ENCODE assay signal across 1 cellular context in the genomic region with DNA sequence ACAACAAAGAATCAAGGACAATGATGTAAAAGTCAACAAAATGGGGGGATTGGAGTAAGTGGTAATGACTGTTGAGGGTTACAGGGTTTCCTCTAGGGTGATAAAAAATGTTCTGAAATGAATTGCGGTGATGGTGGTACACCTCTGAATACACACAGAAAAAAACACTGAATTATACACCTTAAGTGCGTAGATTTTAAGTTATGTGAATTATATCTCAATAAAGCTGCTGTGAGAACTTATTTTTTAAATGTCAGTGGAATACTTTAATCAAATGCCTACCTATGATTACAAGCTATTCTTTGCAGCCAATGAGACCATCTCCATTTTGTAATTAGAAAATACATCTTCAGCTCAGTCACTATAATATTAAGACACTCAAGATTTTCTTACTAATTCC.
TF ChIP-seq lines count a peak whose summit lies in the region.

No MANE protein-coding gene starts in this region.

TF ChIP-seq in GM23338, 12 proteins besides CTCF, POLR2A, EP300 and RAD21 (continued from another document):
- no peak for TF ChIP-seq ZNF462 (CRISPR knock-in tag; IDR thresholded peaks at IDR 0.05)
- no peak for TF ChIP-seq NANOG (IDR thresholded peaks at IDR 0.05; ENCODE audit: borderline replicate concordance)
- TF ChIP-seq, protein P1, sequence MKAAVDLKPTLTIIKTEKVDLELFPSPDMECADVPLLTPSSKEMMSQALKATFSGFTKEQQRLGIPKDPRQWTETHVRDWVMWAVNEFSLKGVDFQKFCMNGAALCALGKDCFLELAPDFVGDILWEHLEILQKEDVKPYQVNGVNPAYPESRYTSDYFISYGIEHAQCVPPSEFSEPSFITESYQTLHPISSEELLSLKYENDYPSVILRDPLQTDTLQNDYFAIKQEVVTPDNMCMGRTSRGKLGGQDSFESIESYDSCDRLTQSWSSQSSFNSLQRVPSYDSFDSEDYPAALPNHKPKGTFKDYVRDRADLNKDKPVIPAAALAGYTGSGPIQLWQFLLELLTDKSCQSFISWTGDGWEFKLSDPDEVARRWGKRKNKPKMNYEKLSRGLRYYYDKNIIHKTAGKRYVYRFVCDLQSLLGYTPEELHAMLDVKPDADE (IDR thresholded peaks at IDR 0.05): no peak
- TF ChIP-seq EZH2phosphoT487 (IDR thresholded peaks at IDR 0.05; ENCODE audit: unreplicated experiment): no peak
- no peak for TF ChIP-seq ZNF331 (CRISPR knock-in tag; IDR thresholded peaks at IDR 0.05; ENCODE audit: low read depth)
- no peak for TF ChIP-seq STAT1 (IDR thresholded peaks at IDR 0.05; ENCODE audit: unreplicated experiment)
- TF ChIP-seq JUNB (IDR thresholded peaks at IDR 0.05; ENCODE audit: unreplicated experiment): no peak
- no peak for TF ChIP-seq REST (IDR thresholded peaks at IDR 0.05; ENCODE audit: unreplicated experiment)
- no peak for TF ChIP-seq EZH2 (IDR thresholded peaks at IDR 0.05; ENCODE audit: low read depth, unreplicated experiment)
- TF ChIP-seq POLR2AphosphoS5 (IDR thresholded peaks at IDR 0.05; ENCODE audit: low read depth): no peak
